ENCODE assay signal across 1 cellular context in the genomic region with DNA sequence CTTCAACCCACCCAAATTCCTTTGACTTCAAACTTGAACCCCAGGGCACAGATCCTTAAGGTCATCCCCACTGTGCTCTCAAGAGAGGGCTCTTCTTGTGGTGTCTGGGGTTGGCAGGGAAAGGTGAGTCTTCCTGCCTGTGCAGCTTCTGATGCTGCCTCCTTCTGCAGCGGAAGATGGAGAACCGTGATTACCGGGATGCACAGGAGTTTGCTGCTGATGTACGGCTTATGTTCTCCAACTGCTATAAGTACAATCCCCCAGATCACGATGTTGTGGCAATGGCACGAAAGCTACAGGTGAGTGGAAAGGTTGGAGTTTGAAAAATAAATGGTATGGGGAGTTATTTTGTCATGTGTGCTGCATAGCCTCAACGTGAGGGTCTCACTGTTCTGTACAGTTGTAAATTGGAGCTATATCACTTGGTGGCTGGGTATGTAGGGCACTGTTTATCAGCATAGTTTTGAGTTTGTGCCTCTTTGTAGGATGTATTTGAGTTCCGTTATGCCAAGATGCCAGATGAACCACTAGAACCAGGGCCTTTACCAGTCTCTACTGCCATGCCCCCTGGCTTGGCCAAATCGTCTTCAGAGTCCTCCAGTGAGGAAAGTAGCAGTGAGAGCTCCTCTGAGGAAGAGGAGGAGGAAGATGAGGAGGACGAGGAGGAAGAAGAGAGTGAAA.
TF ChIP-seq lines count a peak whose summit lies in the region.

No MANE protein-coding gene starts in this region.

TF ChIP-seq in H1, 55 proteins besides CTCF, POLR2A, EP300 and RAD21:
- TF ChIP-seq POLR2AphosphoS5 (IDR thresholded peaks at IDR 0.05; ENCODE audit: low read depth, low read length) (peak; percentile 72), ASH2L (IDR thresholded peaks at IDR 0.05; ENCODE audit: low read length) (no peak)
